ENCODE assay signal across 25 cellular contexts in the genomic region with DNA sequence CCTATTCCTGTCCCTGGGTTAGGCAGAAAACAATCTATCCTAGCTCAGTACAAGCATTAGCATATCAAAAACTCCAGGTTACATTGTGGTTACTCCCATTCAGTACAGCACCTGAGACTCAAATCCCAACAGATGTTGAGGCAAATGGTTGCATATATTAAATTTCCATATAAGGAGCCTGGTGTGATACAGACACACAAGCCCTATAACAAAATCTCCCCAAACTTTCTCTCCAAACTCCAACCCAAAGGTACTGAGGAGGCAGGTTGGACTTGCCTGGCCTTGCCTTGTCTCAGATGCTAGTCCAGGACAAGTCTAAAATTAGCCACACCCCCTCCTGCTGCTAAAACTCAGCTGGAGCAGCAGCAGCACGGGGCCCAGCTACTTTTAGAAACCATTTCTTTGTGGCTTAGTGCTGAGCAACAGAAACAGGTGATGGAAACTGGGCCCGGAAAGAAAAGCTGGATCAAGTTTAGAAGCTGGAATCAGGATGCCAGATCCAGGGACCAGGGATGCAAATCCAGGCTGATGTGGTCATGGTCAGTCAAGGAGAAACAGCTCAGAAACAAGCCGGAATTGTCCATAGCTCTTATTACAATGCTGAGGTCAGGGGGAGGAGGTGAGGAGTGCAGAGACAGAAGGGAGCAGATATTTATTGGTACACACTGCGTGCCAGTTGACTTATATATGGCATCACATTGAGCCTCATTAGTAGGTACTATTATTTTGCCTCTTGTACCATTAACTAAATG.
DNase-seq lines count a peak whose midpoint lies in the region; ATAC-seq and TF ChIP-seq lines count a peak whose summit lies in the region.
"Had no signal": no experiment of that assay in that cellular context is flagged by ENCODE, and none has a peak within 500 bp of the region (broad histone marks: within the 10 kb centered on the region; RNA-seq: fewer than 3 reads in every experiment).

No MANE protein-coding gene starts in this region.

- no peaks in the 10 kb centered on the region for H3K4me1 ChIP-seq in heart right ventricle
- H3K4me1 ChIP-seq in skeletal muscle tissue (ENCODE audit: control insufficient read depth in 3 of 3, insufficient read depth in 3 of 3, low read length in 3 of 3) = peaks cover 12 to 20% (median 14%) of the 10 kb centered on the region in 3 donors
- H3K4me1 ChIP-seq: stomach, tibial artery had no signal

- H3K27me3 ChIP-seq in heart right ventricle = no peaks in the 10 kb centered on the region
- H3K27me3 ChIP-seq in skeletal muscle tissue (ENCODE audit: control insufficient read depth in 3 of 3, insufficient read depth in 3 of 3, low read length in 3 of 3) = no peaks in the 10 kb centered on the region
- H3K27me3 ChIP-seq: stomach, tibial artery had no signal

- H3K36me3 ChIP-seq in heart right ventricle (no peaks in the 10 kb centered on the region), skeletal muscle tissue (ENCODE audit: control insufficient read depth in 3 of 3, insufficient read depth in 3 of 3, low read length in 3 of 3) (no peaks in the 10 kb centered on the region)
- H3K36me3 ChIP-seq: stomach, tibial artery had no signal

- intact Hi-C loops in heart right ventricle (cut with DNase I) = no loop called here
- intact Hi-C loops in lower leg skin (cut with DNase I; ENCODE audit: low total_unique reads) = no loop called here

- H3K9me3 Mint-ChIP-seq in activated T-cell treated with anti-CD3 and anti-CD28 coated beads, Interleukin-2, amount 50 U/mL, for 72 hours = no peaks in the 10 kb centered on the region
- no peaks in the 10 kb centered on the region for H3K9me3 Mint-ChIP-seq in activated T-cell treated with anti-CD3 and anti-CD28 coated beads, Interleukin-2, amount 50 U/mL, for 24 hours
- H3K9me3 Mint-ChIP-seq: activated CD4-positive, alpha-beta T cell treated with anti-CD3 and anti-CD28 coated beads, Interleukin-2, amount 10 ng/mL, durations not matched to agents 7 days and 5 days; activated T-cell treated with anti-CD3 and anti-CD28 coated beads, Interleukin-2, amount 50 U/mL, for 4 hours; CD4-positive, alpha-beta T cell had no signal

- H3K9ac ChIP-seq in skeletal muscle tissue (ENCODE audit: low read depth in 1 of 3, low read length in 3 of 3) = peak overlapping the region in 1 of 3 donors; percentile 40

- TF ChIP-seq POLR2A in lower leg skin (IDR thresholded peaks at IDR 0.05) = no peak

- H3K9me3 ChIP-seq in heart right ventricle (no peaks in the 10 kb centered on the region), skeletal muscle tissue (ENCODE audit: control insufficient read depth in 3 of 3, low read length in 3 of 3) (no peaks in the 10 kb centered on the region)
- H3K9me3 ChIP-seq: stomach, tibial artery had no signal

- H3K4me3 ChIP-seq in heart right ventricle = no peak overlapping the region
- H3K4me3 ChIP-seq in skeletal muscle tissue (ENCODE audit: low read length in 3 of 3) = no peak overlapping the region
- H3K4me3 ChIP-seq in lower leg skin (ENCODE audit: low read depth, poor library complexity, severe bottlenecking) = no peak overlapping the region
- H3K4me3 ChIP-seq: stomach, tibial artery had no signal

- 74 to 82% methylated on average over 4 of the region's 4 CpGs for WGBS in heart right ventricle, 2 donors
- 61 to 68% methylated on average over 4 of the region's 4 CpGs for WGBS in lower leg skin, 2 donors

- TF ChIP-seq CTCF in heart right ventricle (IDR thresholded peaks at IDR 0.05) (no peak), lower leg skin (IDR thresholded peaks at IDR 0.05) (no peak)

- ATAC-seq in activated T-cell treated with anti-CD3 and anti-CD28 coated beads, Interleukin-2, amount 50 U/mL, for 72 hours (replicated peaks in 1 of 2) = no peak
- ATAC-seq in heart right ventricle (peak in 7 of 8 donors; percentile 67 to 89 (median 82)), HG02588 (IDR thresholded peaks at IDR 0.05; ENCODE audit: unreplicated experiment) (no peak)
- ATAC-seq: activated T-cell treated with anti-CD3 and anti-CD28 coated beads, Interleukin-2, amount 50 U/mL, for 4 hours; left colon had no signal

- H3K27ac ChIP-seq in heart right ventricle (peak overlapping the region in 1 of 10 donors; percentile 25), skeletal muscle tissue (ENCODE audit: low read depth, low read length) (peak overlapping the region; percentile 71)
- H3K27ac ChIP-seq: stomach, tibial artery had no signal

- no peaks in the 10 kb centered on the region for H3K36me3 Mint-ChIP-seq in activated T-cell treated with anti-CD3 and anti-CD28 coated beads, Interleukin-2, amount 50 U/mL, for 72 hours (ENCODE audit: insufficient read depth in 2 of 2)
- H3K36me3 Mint-ChIP-seq in activated T-cell treated with anti-CD3 and anti-CD28 coated beads, Interleukin-2, amount 50 U/mL, for 24 hours (ENCODE audit: low read depth) = no peaks in the 10 kb centered on the region
- H3K36me3 Mint-ChIP-seq: naive B cell had no signal

- DNase-seq in activated T-cell treated with anti-CD3 and anti-CD28 coated beads, Interleukin-2, amount 50 U/mL, for 72 hours = no peak
- no peak for DNase-seq in activated T-cell treated with anti-CD3 and anti-CD28 coated beads, Interleukin-2, amount 50 U/mL, for 24 hours
- DNase-seq in SW480 (ENCODE audit: low spot score) (peak; percentile 2), heart right ventricle (peak in 1 of 2 donors; percentile 21), lower leg skin (ENCODE audit: low spot score in 2 of 2) (no peak), OCI-M1 (lab: John Stamatoyannopoulos, UW) (no peak)
- DNase-seq: activated CD4-positive, alpha-beta T cell treated with anti-CD3 and anti-CD28 coated beads, Interleukin-2, amount 10 ng/mL, durations not matched to agents 7 days and 5 days; activated naive CD4-positive, alpha-beta T cell; activated T-cell treated with anti-CD3 and anti-CD28 coated beads, Interleukin-2, amount 50 U/mL, for 4 hours; AML-193; CD4-positive, alpha-beta T cell; IMR-90; left colon; naive B cell; NCI-H1092 treated with DMSO at 0.1 percent for 48 hours; NCI-H187; NCI-H226; NCI-H774; small intestine; stimulated activated CD8-positive, alpha-beta memory T cell treated with anti-CD3 and anti-CD28 coated beads, Interleukin-4, amount 100 ng/mL, for 48 hours; stomach; T-helper 9 cell; tibial artery had no signal

- H3K27me3 Mint-ChIP-seq in activated T-cell treated with anti-CD3 and anti-CD28 coated beads, Interleukin-2, amount 50 U/mL, for 72 hours (ENCODE audit: low read depth) = peaks cover 27% of the 10 kb centered on the region
- peaks cover 35% of the 10 kb centered on the region for H3K27me3 Mint-ChIP-seq in activated T-cell treated with anti-CD3 and anti-CD28 coated beads, Interleukin-2, amount 50 U/mL, for 24 hours

- no peaks in the 10 kb centered on the region for H3K4me1 Mint-ChIP-seq in activated T-cell treated with anti-CD3 and anti-CD28 coated beads, Interleukin-2, amount 50 U/mL, for 72 hours (ENCODE audit: low read depth)
- H3K4me1 Mint-ChIP-seq in activated T-cell treated with anti-CD3 and anti-CD28 coated beads, Interleukin-2, amount 50 U/mL, for 24 hours (ENCODE audit: low read depth) = no peaks in the 10 kb centered on the region
- H3K4me1 Mint-ChIP-seq: activated CD4-positive, alpha-beta T cell treated with anti-CD3 and anti-CD28 coated beads, Interleukin-2, amount 10 ng/mL, durations not matched to agents 7 days and 5 days; naive B cell had no signal

- peak overlapping the region; percentile 30 for H3K27ac Mint-ChIP-seq in activated T-cell treated with anti-CD3 and anti-CD28 coated beads, Interleukin-2, amount 50 U/mL, for 72 hours
- H3K27ac Mint-ChIP-seq in activated T-cell treated with anti-CD3 and anti-CD28 coated beads, Interleukin-2, amount 50 U/mL, for 24 hours = no peak overlapping the region
- H3K27ac Mint-ChIP-seq: activated CD4-positive, alpha-beta T cell treated with anti-CD3 and anti-CD28 coated beads, Interleukin-2, amount 10 ng/mL, durations not matched to agents 7 days and 5 days; CD4-positive, alpha-beta T cell; naive B cell had no signal

- H3K4me3 Mint-ChIP-seq in activated T-cell treated with anti-CD3 and anti-CD28 coated beads, Interleukin-2, amount 50 U/mL, for 72 hours = no peak overlapping the region
- no peak overlapping the region for H3K4me3 Mint-ChIP-seq in activated T-cell treated with anti-CD3 and anti-CD28 coated beads, Interleukin-2, amount 50 U/mL, for 24 hours
- H3K4me3 Mint-ChIP-seq: activated CD4-positive, alpha-beta T cell treated with anti-CD3 and anti-CD28 coated beads, Interleukin-2, amount 10 ng/mL, durations not matched to agents 7 days and 5 days; activated T-cell treated with anti-CD3 and anti-CD28 coated beads, Interleukin-2, amount 50 U/mL, for 4 hours; CD4-positive, alpha-beta T cell; naive B cell had no signal

Comparison
In these comparisons a context has a peak if more than half of its experiments do, and no peak if none do; other contexts are left out.
1. ATAC-seq: peak in heart right ventricle (7 of 8); none in activated T-cell treated with anti-CD3 and anti-CD28 coated beads, Interleukin-2, amount 50 U/mL, for 72 hours (0 of 2) and HG02588 (single experiment).